13 cellular contexts compared by ENCODE assay signal in the genomic region with DNA sequence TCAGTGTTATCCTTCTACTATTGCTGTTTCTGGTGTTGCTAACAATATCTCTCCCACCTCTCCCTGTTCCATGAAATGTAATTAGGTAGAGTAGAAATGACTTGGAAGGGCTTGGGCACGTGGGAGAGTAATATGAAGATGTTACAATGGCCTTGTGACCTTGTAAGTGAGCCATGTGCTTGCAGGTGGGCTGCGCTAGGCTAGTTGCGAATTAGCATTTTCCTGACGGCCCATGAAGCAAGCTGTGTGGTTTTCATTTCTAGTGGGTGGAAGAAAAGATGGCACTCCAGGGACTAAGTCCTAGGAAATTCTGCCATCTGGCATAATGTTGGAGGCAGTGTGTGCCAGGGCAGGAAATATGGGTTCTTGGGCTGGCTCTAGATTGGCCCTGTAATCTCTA. TPM values are rescaled to one million over a fixed set of nuclear protein-coding genes. Genes with fewer than 3 reads are reported as not detected.
DNase-seq lines count a peak whose midpoint lies in the region; ATAC-seq and TF ChIP-seq lines count a peak whose summit lies in the region.
"Had no signal": no experiment of that assay in that cellular context is flagged by ENCODE, and none has a peak within 500 bp of the region (broad histone marks: within the 10 kb centered on the region; RNA-seq: fewer than 3 reads in every experiment).

No MANE protein-coding gene starts in this region.

- H3K9me3 ChIP-seq in left ventricle myocardium inferior (replicated peaks) (no peaks in the 10 kb centered on the region), heart right ventricle (no peaks in the 10 kb centered on the region), HUES64 (ENCODE audit: insufficient read depth, low read depth, low read length) (no peaks in the 10 kb centered on the region), breast epithelium (no peaks in the 10 kb centered on the region)
- H3K9me3 ChIP-seq: SJSA1 had no signal

- H3K4me3 ChIP-seq in left ventricle myocardium inferior = no peak overlapping the region
- no peak overlapping the region for H3K4me3 ChIP-seq in heart right ventricle
- no peak overlapping the region for H3K4me3 ChIP-seq in HUES64 (ENCODE audit: low read length)
- no peak overlapping the region for H3K4me3 ChIP-seq in breast epithelium
- H3K4me3 ChIP-seq: SJSA1 had no signal

- H3K27me3 ChIP-seq in left ventricle myocardium inferior (ENCODE audit: low read depth) = no peaks in the 10 kb centered on the region
- H3K27me3 ChIP-seq in heart right ventricle = peaks cover 0 to under 1% (median 0%) of the 10 kb centered on the region in 7 donors
- no peaks in the 10 kb centered on the region for H3K27me3 ChIP-seq in HUES64 (ENCODE audit: insufficient read depth, low read length)
- no peaks in the 10 kb centered on the region for H3K27me3 ChIP-seq in breast epithelium
- H3K27me3 ChIP-seq: SJSA1 had no signal

- TF ChIP-seq CTCF in left ventricle myocardium inferior (IDR thresholded peaks at IDR 0.05; ENCODE audit: borderline replicate concordance) (no peak), heart right ventricle (IDR thresholded peaks at IDR 0.05) (no peak), breast epithelium (IDR thresholded peaks at IDR 0.05) (no peak)

- H3K27ac ChIP-seq in left ventricle myocardium inferior (replicated peaks) (peak overlapping the region; percentile 4), heart right ventricle (no peak overlapping the region), HUES64 (ENCODE audit: low read depth, low read length) (peak overlapping the region; percentile 3; the same call in 1 of the 2 replicates), breast epithelium (no peak overlapping the region)
- H3K27ac ChIP-seq: SJSA1 had no signal

- 91 to 96% methylated on average over 4 of the region's 4 CpGs for WGBS in heart right ventricle, 2 donors
- 83% methylated on average over 4 of the region's 4 CpGs for WGBS in HUES64

- no peaks in the 10 kb centered on the region for H3K36me3 ChIP-seq in left ventricle myocardium inferior
- no peaks in the 10 kb centered on the region for H3K36me3 ChIP-seq in heart right ventricle
- H3K36me3 ChIP-seq in HUES64 (ENCODE audit: insufficient read depth, low read length) = no peaks in the 10 kb centered on the region
- H3K36me3 ChIP-seq in breast epithelium = no peaks in the 10 kb centered on the region
- H3K36me3 ChIP-seq: SJSA1 had no signal

- TF ChIP-seq POLR2A in breast epithelium (IDR thresholded peaks at IDR 0.05) = no peak

- H3K9ac ChIP-seq in HUES64 (ENCODE audit: low read depth, low read length) = no peak overlapping the region

- peaks cover 57% of the 10 kb centered on the region for H3K4me1 ChIP-seq in left ventricle myocardium inferior
- H3K4me1 ChIP-seq in heart right ventricle = peaks cover 3 to 37% (median 28%) of the 10 kb centered on the region in 9 donors
- peaks cover 19% of the 10 kb centered on the region for H3K4me1 ChIP-seq in HUES64 (ENCODE audit: insufficient read depth, low read length)
- H3K4me1 ChIP-seq in breast epithelium = no peaks in the 10 kb centered on the region

- DNase-seq in left ventricle myocardium inferior (no peak), heart right ventricle (no peak), left kidney (ENCODE audit: low read depth, low spot score) (peak; percentile 39), superior temporal gyrus (ENCODE audit: extremely low spot score) (peak; percentile 46), breast epithelium (ENCODE audit: low spot score in 2 of 2) (no peak)
- no peak for DNase-seq in NK-92 treated with Interleukin-12 subunit alpha and Interleukin-12 subunit beta, amount 100 ng/mL, for 24 hours (lab: John Stamatoyannopoulos, UW)
- DNase-seq: NCI-H1930, NCI-H2107, Right ventricle myocardium superior had no signal

- ATAC-seq in heart right ventricle = no peak
- ATAC-seq in GM21737 (IDR thresholded peaks at IDR 0.05; ENCODE audit: unreplicated experiment) = no peak

- intact Hi-C loops in left ventricle myocardium inferior (cut with micrococcal nuclease) = loop anchor here (2.0 kb wide), 1 partner anchor 33 kb away; no protein-coding TSS in a partner anchor
- intact Hi-C loops in heart right ventricle (cut with DNase I) = loop anchor here in 5 of 10 donors (2.0 to 5.0 kb wide), 3 partner anchors 21 to 36 kb away; no protein-coding TSS in a partner anchor
- intact Hi-C loops in breast epithelium (cut with DNase I; ENCODE audit: low total_unique reads) = no loop called here

RNA-seq across cellular contexts. Expression of a gene that starts 7.8 kb away (rescaled TPM):
- total RNA-seq in left ventricle myocardium inferior = 5.9 TPM
- 1 to 10 TPM; 5.0 to 10.0 (median 6.5) TPM for total RNA-seq in heart right ventricle
- polyA plus RNA-seq in heart right ventricle = 1 to 10 TPM; 4.0 to 4.1 TPM
- 21.2 TPM for polyA plus RNA-seq in HUES64 (2013, experiment 1 of 2)
- 21.4 TPM for polyA plus RNA-seq in HUES64 (2013, experiment 2 of 2)
- total RNA-seq in breast epithelium = 10 to 100 TPM; 14.1 to 28.0 (median 25.9) TPM

RNA-seq across cellular contexts. Expression of a gene that starts 8.8 kb away (rescaled TPM):
- 24.3 TPM for total RNA-seq in left ventricle myocardium inferior
- total RNA-seq in heart right ventricle = 10 to 100 TPM in 9 of 10 donors, 1 to 10 TPM in 1; 8.7 to 34.6 (median 14.8) TPM
- 1 to 10 TPM; 6.8 to 9.9 TPM for polyA plus RNA-seq in heart right ventricle
- 5.3 TPM for polyA plus RNA-seq in HUES64 (2013, experiment 1 of 2)
- 4.5 TPM for polyA plus RNA-seq in HUES64 (2013, experiment 2 of 2)
- 1 to 10 TPM; 3.0 to 4.6 (median 3.8) TPM for total RNA-seq in breast epithelium
- total RNA-seq: CD4-positive, CD25-positive, alpha-beta regulatory T cell had no signal

Comparison
In these comparisons a context has a peak if more than half of its experiments do, and no peak if none do; other contexts are left out.
1. H3K27ac ChIP-seq: peak in left ventricle myocardium inferior (single experiment) and HUES64 (single experiment); none in heart right ventricle (0 of 10) and breast epithelium (0 of 2).
2. DNase-seq: peak in left kidney (single experiment) and superior temporal gyrus (single experiment); none in left ventricle myocardium inferior (single experiment), heart right ventricle (0 of 2), breast epithelium (0 of 2) and NK-92 treated with Interleukin-12 subunit alpha and Interleukin-12 subunit beta, amount 100 ng/mL, for 24 hours (single experiment).